ENCODE assay signal across 8 cellular contexts in the genomic region with DNA sequence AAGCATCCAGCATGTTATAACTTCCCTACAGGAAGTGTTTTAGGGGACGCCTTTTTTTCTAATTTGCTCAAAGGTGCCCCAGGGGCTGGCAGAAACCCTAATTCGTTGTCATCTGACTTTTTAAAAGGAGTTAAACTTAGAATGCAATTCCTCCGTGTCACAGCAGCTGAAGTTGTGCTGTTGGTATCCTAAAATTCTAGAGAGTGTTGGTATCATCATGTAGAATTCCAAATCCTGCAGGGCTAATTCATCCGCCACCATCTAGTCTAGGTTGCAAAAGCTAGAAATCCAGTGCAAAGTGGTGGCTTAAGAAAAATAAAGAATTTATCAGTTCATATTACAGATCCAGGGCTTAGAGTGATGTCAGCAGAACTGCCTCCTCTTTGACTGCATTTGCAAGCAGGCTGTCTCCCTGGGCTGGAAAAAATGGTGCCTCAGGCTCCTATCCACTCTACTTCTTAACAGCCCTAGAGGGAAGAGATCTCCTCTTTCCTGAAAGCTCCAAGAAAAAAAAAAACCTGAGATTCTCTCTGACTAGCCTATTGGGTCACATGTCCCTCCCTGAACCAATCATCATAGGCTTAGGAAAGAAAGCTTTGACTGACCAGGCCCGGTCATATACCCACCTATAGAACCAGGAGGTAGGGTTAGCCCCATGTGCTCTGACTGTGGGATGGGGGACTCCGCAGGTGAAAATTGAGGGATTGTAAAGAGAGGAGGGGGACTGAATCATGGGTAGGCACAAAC.
DNase-seq lines count a peak whose midpoint lies in the region; TF ChIP-seq lines count a peak whose summit lies in the region.

No MANE protein-coding gene starts in this region.

- DNase-seq in SKM-1 (lab: John Stamatoyannopoulos, UW; ENCODE audit: unreplicated experiment) (peak; percentile 56), SKM-1 treated with dmso at 0.1 percent for 144 hours (lab: John Stamatoyannopoulos, UW; ENCODE audit: unreplicated experiment) (no peak), NCI-H2171 (lab: John Stamatoyannopoulos, UW) (peak; percentile 41), dedifferentiated amniotic fluid mesenchymal stem cell (ENCODE audit: extremely low spot score) (peak; percentile 74), retinal pigment epithelial cell (ENCODE audit: low read depth) (no peak), cerebellum (ENCODE audit: low spot score) (no peak), islet precursor cell (no peak)
- no peak for DNase-seq in stimulated activated CD4-positive, alpha-beta T cell treated with anti-CD3 and anti-CD28 coated beads, Interleukin-4, amount 100 ng/mL, for 4 hours

- H3K4me3 ChIP-seq in retinal pigment epithelial cell (ENCODE audit: low read length): no peak overlapping the region

- peak; percentile 61 for TF ChIP-seq CTCF in retinal pigment epithelial cell (conservative IDR thresholded peaks at IDR 0.05; ENCODE audit: low read depth, low read length)

Comparison
In these comparisons a context has a peak if more than half of its experiments do, and no peak if none do; other contexts are left out.
1. DNase-seq: peak in SKM-1 (single experiment), NCI-H2171 (single experiment) and dedifferentiated amniotic fluid mesenchymal stem cell (single experiment); none in SKM-1 treated with dmso at 0.1 percent for 144 hours (single experiment), retinal pigment epithelial cell (single experiment), stimulated activated CD4-positive, alpha-beta T cell treated with anti-CD3 and anti-CD28 coated beads, Interleukin-4, amount 100 ng/mL, for 4 hours (0 of 2), cerebellum (single experiment) and islet precursor cell (single experiment).